6 cellular contexts compared by ENCODE assay signal in genomic region chr22:11600161-11600560, GRCh38.
DNase-seq lines count a peak whose midpoint lies in the region; ATAC-seq and TF ChIP-seq lines count a peak whose summit lies in the region.
"Not testable (repeated sequence)": the region's sequence is repeated elsewhere in the genome, so short reads cannot be mapped to it uniquely, and the experiment has no call there.

No MANE protein-coding gene starts in this region.

- peaks cover 0 to 42% (median 5%) of the 10 kb centered on the region in 4 donors for H3K9me3 ChIP-seq in Peyer's patch
- not testable (repeated sequence) for H3K9me3 ChIP-seq in upper lobe of right lung

- intact Hi-C loops in upper lobe of right lung (cut with DNase I), result not testable (repeated sequence)

- TF ChIP-seq POLR2A in Peyer's patch (IDR thresholded peaks at IDR 0.05), result not testable (repeated sequence)

- not testable (repeated sequence) for H3K27me3 ChIP-seq in Peyer's patch, upper lobe of right lung

- not testable (repeated sequence) for H3K4me1 ChIP-seq in Peyer's patch, upper lobe of right lung

- not testable (repeated sequence) for H3K27ac ChIP-seq in Peyer's patch, upper lobe of right lung

- TF ChIP-seq CTCF in Peyer's patch (IDR thresholded peaks at IDR 0.05); upper lobe of right lung (IDR thresholded peaks at IDR 0.05): not testable (repeated sequence)

- H3K4me3 ChIP-seq in Peyer's patch, upper lobe of right lung: not testable (repeated sequence)

- not testable (repeated sequence) for H3K36me3 ChIP-seq in Peyer's patch, upper lobe of right lung

- DNase-seq in GM03348 (ENCODE audit: low spot score) (peak; percentile 4), Peyer's patch (peak in 2 of 3 donors; percentile 44), islet precursor cell (peak; percentile 44), mesenteric fat pad (ENCODE audit: low spot score) (peak; percentile 89)
- not testable (repeated sequence) for DNase-seq in upper lobe of right lung

- ATAC-seq in esophagus mucosa (peak; percentile 33), upper lobe of right lung (peak; percentile 39)
